8 cellular contexts compared by ENCODE assay signal in the genomic region with DNA sequence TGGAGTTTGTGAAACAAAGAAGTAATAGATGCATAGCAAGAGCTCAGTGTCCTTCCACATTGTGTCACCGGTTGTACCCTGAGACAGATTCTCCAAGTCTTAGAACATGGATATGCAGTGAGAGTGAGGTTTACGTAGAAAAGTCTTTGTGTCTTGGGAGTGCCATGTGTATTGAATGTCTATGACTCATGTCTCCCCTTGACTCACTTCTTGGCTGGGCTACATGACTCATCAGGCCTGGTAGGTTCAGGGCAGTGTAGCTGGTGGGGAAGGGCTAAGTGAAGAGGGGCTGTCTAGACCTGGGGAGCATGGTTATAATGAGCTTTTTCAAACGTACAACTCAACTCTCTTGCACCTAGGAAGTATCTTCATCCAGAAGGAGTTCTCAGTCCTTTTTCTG.
DNase-seq lines count a peak whose midpoint lies in the region; ATAC-seq and TF ChIP-seq lines count a peak whose summit lies in the region.

No MANE protein-coding gene starts in this region.

- H3K4me1 Mint-ChIP-seq in CD4-positive, alpha-beta memory T cell: peaks cover 19 to 30% (median 23%) of the 10 kb centered on the region in 4 donors

- TF ChIP-seq EP300 in sigmoid colon (IDR thresholded peaks at IDR 0.05): no peak

- intact Hi-C loops in CD4-positive, alpha-beta memory T cell (cut with micrococcal nuclease): no loop called here
- intact Hi-C loops in sigmoid colon (cut with DNase I): no loop called here

- peak overlapping the region in 5 of 7 donors; percentile 32 to 79 (median 63) for H3K27ac Mint-ChIP-seq in CD4-positive, alpha-beta memory T cell

- no peak overlapping the region for H3K27ac ChIP-seq in CD4-positive, alpha-beta memory T cell (ENCODE audit: low read depth, low read length)
- no peak overlapping the region for H3K27ac ChIP-seq in sigmoid colon

- in situ Hi-C loops in KBM-7 (cut with MboI; ENCODE audit: low pct_unique_long_range_greater_than_20kb, low sequenced_read_pairs): no loop called here

- H3K4me3 ChIP-seq in CD4-positive, alpha-beta memory T cell (ENCODE audit: low read length in 2 of 2): no peak overlapping the region
- H3K4me3 ChIP-seq in sigmoid colon: no peak overlapping the region

- TF ChIP-seq CTCF in sigmoid colon (IDR thresholded peaks at IDR 0.05): no peak

- H3K9me3 Mint-ChIP-seq in CD4-positive, alpha-beta memory T cell: no peaks in the 10 kb centered on the region

- no peak for TF ChIP-seq POLR2A in sigmoid colon (IDR thresholded peaks at IDR 0.05)

- H3K36me3 ChIP-seq in CD4-positive, alpha-beta memory T cell (ENCODE audit: insufficient read depth, low read length): no peaks in the 10 kb centered on the region
- H3K36me3 ChIP-seq in sigmoid colon: no peaks in the 10 kb centered on the region

- no peaks in the 10 kb centered on the region for H3K9me3 ChIP-seq in CD4-positive, alpha-beta memory T cell (ENCODE audit: control insufficient read depth in 1 of 2, low read length in 2 of 2)
- H3K9me3 ChIP-seq in sigmoid colon: no peaks in the 10 kb centered on the region

- peak; percentile 51 for ATAC-seq in HG03354 (IDR thresholded peaks at IDR 0.05; ENCODE audit: poor library complexity, severe bottlenecking, unreplicated experiment)
- ATAC-seq in esophagus mucosa: peak; percentile 100
- ATAC-seq in GM21515 (IDR thresholded peaks at IDR 0.05; ENCODE audit: unreplicated experiment): no peak

- peak in 1 of 5 donors; percentile 78 for DNase-seq in CD4-positive, alpha-beta memory T cell
- DNase-seq in activated CD4-positive, alpha-beta T cell treated with anti-CD3 and anti-CD28 coated beads, Interleukin-2, amount 50 U/mL, for 1 hour: peak; percentile 18
- DNase-seq in stimulated activated CD4-positive, alpha-beta T cell treated with anti-CD3 and anti-CD28 coated beads, Interleukin-4, amount 100 ng/mL, for 24 hours: peak; percentile 68
- DNase-seq in KBM-7 (no peak), sigmoid colon (no peak)

- H3K4me1 ChIP-seq in CD4-positive, alpha-beta memory T cell (ENCODE audit: insufficient read depth, low read length): peaks cover 16% of the 10 kb centered on the region
- no peaks in the 10 kb centered on the region for H3K4me1 ChIP-seq in sigmoid colon

- H3K4me3 Mint-ChIP-seq in CD4-positive, alpha-beta memory T cell: peak overlapping the region in 2 of 8 donors; percentile 6 to 16

- POLR2A ChIA-PET in CD4-positive, alpha-beta memory T cell (lab: Charles Lee; ENCODE audit: partially characterized antibody): no interaction called here

- CTCF ChIA-PET in CD4-positive, alpha-beta memory T cell (lab: Charles Lee; ENCODE audit: partially characterized antibody): interaction anchor here (1.1 to 1.4 kb wide), 2 partner anchors 24 to 27 kb away, joined by 3 to 4 read pairs; no protein-coding TSS in a partner anchor

- no peaks in the 10 kb centered on the region for H3K27me3 ChIP-seq in CD4-positive, alpha-beta memory T cell (ENCODE audit: insufficient read depth, low read length)
- H3K27me3 ChIP-seq in sigmoid colon: peaks cover 0 to 5% (median 0%) of the 10 kb centered on the region in 3 donors

- 66 to 74% methylated on average over 3 of the region's 3 CpGs for WGBS in sigmoid colon, 2 donors

- no peaks in the 10 kb centered on the region for H3K36me3 Mint-ChIP-seq in CD4-positive, alpha-beta memory T cell

- H3K27me3 Mint-ChIP-seq in CD4-positive, alpha-beta memory T cell: no peaks in the 10 kb centered on the region

Comparison
In these comparisons a context has a peak if more than half of its experiments do, and no peak if none do; other contexts are left out.
1. DNase-seq: peak in activated CD4-positive, alpha-beta T cell treated with anti-CD3 and anti-CD28 coated beads, Interleukin-2, amount 50 U/mL, for 1 hour (single experiment) and stimulated activated CD4-positive, alpha-beta T cell treated with anti-CD3 and anti-CD28 coated beads, Interleukin-4, amount 100 ng/mL, for 24 hours (single experiment); none in KBM-7 (single experiment) and sigmoid colon (single experiment).